8 cellular contexts compared by ENCODE assay signal in genomic region chr12:53097207-53097563, GRCh38. TPM values are rescaled to one million over a fixed set of nuclear protein-coding genes. Genes with fewer than 3 reads are reported as not detected.
DNase-seq lines count a peak whose midpoint lies in the region; ATAC-seq, FAIRE-seq and TF ChIP-seq lines count a peak whose summit lies in the region.

No MANE protein-coding gene starts in this region.

- no peak for TF ChIP-seq POLR2A in HepG2 (IDR thresholded peaks at IDR 0.05; ENCODE audit: insufficient read depth in 1 of 2, low read depth in 2 of 2, low read length in 2 of 2)
- no peak for TF ChIP-seq POLR2A in tibial nerve (IDR thresholded peaks at IDR 0.05)

- in situ Hi-C loops in mammary epithelial cell (cut with MboI; ENCODE audit: low sequenced_read_pairs in 2 of 2): no loop called here
- in situ Hi-C loops in HepG2 (cut with HindIII; ENCODE audit: extremely low pct_ligation_motif_present, low pct_unique_long_range_greater_than_20kb): no loop called here

- no peak overlapping the region for H3K9ac ChIP-seq in HUES64 (ENCODE audit: low read depth, low read length)
- H3K9ac ChIP-seq in mammary epithelial cell (ENCODE audit: insufficient read depth, low read length): peak overlapping the region; percentile 63
- H3K9ac ChIP-seq in HepG2 (ENCODE audit: insufficient read depth, low read depth, low read length): peak overlapping the region; percentile 40; the same call in 1 of the 2 replicates

- H3K4me1 ChIP-seq in HUES64 (ENCODE audit: insufficient read depth, low read length) (peaks cover 21% of the 10 kb centered on the region), mammary epithelial cell (ENCODE audit: insufficient read depth, low read length) (peaks cover 33% of the 10 kb centered on the region), HepG2 (ENCODE audit: insufficient read depth, low read length) (peaks cover 80% of the 10 kb centered on the region), tibial nerve (peaks cover 0 to 81% (median 29%) of the 10 kb centered on the region in 4 donors)

- no peaks in the 10 kb centered on the region for H3K9me3 ChIP-seq in HUES64 (ENCODE audit: insufficient read depth, low read depth, low read length)
- H3K9me3 ChIP-seq in mammary epithelial cell (replicated peaks; ENCODE audit: insufficient read depth, low read length): no peaks in the 10 kb centered on the region
- H3K9me3 ChIP-seq in HepG2 (ENCODE audit: low read length): no peaks in the 10 kb centered on the region
- no peaks in the 10 kb centered on the region for H3K9me3 ChIP-seq in tibial nerve

- dilution Hi-C loops in mammary epithelial cell (cut with HindIII; ENCODE audit: low sequenced_read_pairs): no loop called here

- no TSS peak for BruUV-seq in mammary epithelial cell (replicated peaks; lab: Mats Ljungman, UMichigan)
- no TSS peak for BruUV-seq in HepG2 (replicated peaks; lab: Mats Ljungman, UMichigan)

- no peak for FAIRE-seq in HepG2 (lab: Jason Lieb, UNC)

- H3K27me3 ChIP-seq in HUES64 (ENCODE audit: insufficient read depth, low read length) (peaks cover 42% of the 10 kb centered on the region), mammary epithelial cell (ENCODE audit: insufficient read depth, low read length) (no peaks in the 10 kb centered on the region), HepG2 (ENCODE audit: control insufficient read depth in 1 of 2, insufficient read depth in 2 of 2, low read length in 2 of 2) (peaks cover 0 to 10% of the 10 kb centered on the region in 2 experiments; a peak in 3 of 5 replicates), tibial nerve (no peaks in the 10 kb centered on the region)

- H3K36me3 ChIP-seq in HUES64 (ENCODE audit: insufficient read depth, low read length) (no peaks in the 10 kb centered on the region), mammary epithelial cell (ENCODE audit: insufficient read depth, low read length) (peaks cover 7% of the 10 kb centered on the region), HepG2 (replicated peaks in 1 of 2; ENCODE audit: control insufficient read depth in 1 of 2, insufficient read depth in 2 of 2, low read length in 2 of 2) (no peaks in the 10 kb centered on the region), tibial nerve (peaks cover 0 to 21% (median 0%) of the 10 kb centered on the region in 3 donors)

- TF ChIP-seq CTCF in AG10803 (conservative IDR thresholded peaks at IDR 0.05; ENCODE audit: low read length) (no peak), mammary epithelial cell (conservative IDR thresholded peaks at IDR 0.05 in 1 of 2, IDR thresholded peaks at IDR 0.05 in 1 of 2; ENCODE audit: extremely low read depth in 1 of 2, insufficient read depth in 1 of 2, low read depth in 1 of 2, low read length in 2 of 2) (no peak), HepG2 (CRISPR knock-in tag; IDR thresholded peaks at IDR 0.05) (no peak), tibial nerve (IDR thresholded peaks at IDR 0.05) (no peak)

- H4K20me1 ChIP-seq in mammary epithelial cell (ENCODE audit: insufficient read depth, low read length) (no peaks in the 10 kb centered on the region), HepG2 (ENCODE audit: insufficient read depth, low read length) (no peaks in the 10 kb centered on the region)

- intact Hi-C loops in mammary epithelial cell (cut with micrococcal nuclease): no loop called here
- intact Hi-C loops in HepG2 (cut with micrococcal nuclease; ENCODE audit: unreplicated experiment): no loop called here

- WGBS in HUES64: 0% methylated on average over 9 of the region's 9 CpGs
- WGBS in mammary epithelial cell (ENCODE audit: low coverage, missing lambda C conversion rate): 4% methylated on average over 9 of the region's 9 CpGs
- 2% methylated on average over 9 of the region's 9 CpGs for WGBS in HepG2 (ENCODE audit: low lambda C conversion rate)
- WGBS in tibial nerve, 2 donors: 0 to 2% methylated on average over 9 of the region's 9 CpGs

- H3K4me2 ChIP-seq in mammary epithelial cell (ENCODE audit: insufficient read depth, low read depth, low read length) (peak overlapping the region; percentile 99), HepG2 (ENCODE audit: low read depth, low read length) (peak overlapping the region; percentile 94)

- H3K27ac ChIP-seq in HUES64 (ENCODE audit: low read depth, low read length) (no peak overlapping the region), mammary epithelial cell (ENCODE audit: insufficient read depth, low read depth, low read length) (peak overlapping the region; percentile 66), HepG2 (ENCODE audit: extremely low read length, insufficient read depth, low read length) (no peak overlapping the region), tibial nerve (peak overlapping the region; percentile 49 to 94 (median 87))

- DNase-seq in AG10803 (ENCODE audit: low read depth) (peak; percentile 40), mammary epithelial cell (peak; percentile 20), HepG2 (ENCODE audit: low spot score) (no peak), tibial nerve (ENCODE audit: low spot score in 2 of 2) (no peak), RPMI8226 (no peak)

- TF ChIP-seq RAD21 in HepG2 (CRISPR knock-in tag; IDR thresholded peaks at IDR 0.05): no peak

- H3K4me3 ChIP-seq in AG10803 (ENCODE audit: low read length) (peak overlapping the region; percentile 64), HUES64 (ENCODE audit: low read length) (peak overlapping the region; percentile 76), mammary epithelial cell (replicated peaks in 1 of 3; ENCODE audit: insufficient read depth in 1 of 3, low read depth in 2 of 3, low read length in 3 of 3) (peak overlapping the region; percentile 61 to 83 (median 79)), HepG2 (replicated peaks in 1 of 3; ENCODE audit: insufficient read depth in 1 of 3, low read depth in 2 of 3, low read length in 3 of 3) (peak overlapping the region; percentile 56 to 90 (median 78)), tibial nerve (peak overlapping the region; percentile 43 to 85 (median 57))

- ATAC-seq in HepG2: no peak
- no peak for ATAC-seq in HG02938 (IDR thresholded peaks at IDR 0.05; ENCODE audit: unreplicated experiment)
- ATAC-seq in GM21423 (IDR thresholded peaks at IDR 0.05; ENCODE audit: unreplicated experiment): no peak

- peak overlapping the region; percentile 93 for H2AFZ ChIP-seq in mammary epithelial cell (ENCODE audit: low read depth, low read length)
- no peak overlapping the region for H2AFZ ChIP-seq in HepG2 (ENCODE audit: low read length)

- TF ChIP-seq EP300 in HepG2 (IDR thresholded peaks at IDR 0.05; ENCODE audit: low read depth in 2 of 2, low read length in 2 of 2) (no peak), HepG2 (CRISPR knock-in tag; IDR thresholded peaks at IDR 0.05; ENCODE audit: borderline replicate concordance) (no peak), tibial nerve (IDR thresholded peaks at IDR 0.05) (no peak)

- H3K79me2 ChIP-seq in mammary epithelial cell (ENCODE audit: insufficient read depth, low read length) (no peaks in the 10 kb centered on the region), HepG2 (ENCODE audit: insufficient read depth, low read length) (no peaks in the 10 kb centered on the region)

- CTCF ChIA-PET in mammary epithelial cell (lab: Charles Lee; ENCODE audit: low non-redundant PET): interaction anchor here (0.6 to 0.7 kb wide), 2 partner anchors 42 to 43 kb away, joined by 4 to 5 read pairs; no protein-coding TSS in a partner anchor
- CTCF ChIA-PET in HepG2 (lab: Yijun Ruan, JAX; ENCODE audit: low intra/inter-chr PET ratio, low total read pairs): no interaction called here

- POLR2A ChIA-PET in HepG2 (lab: Yijun Ruan, JAX): interaction anchor here (0.7 to 3.6 kb wide), 3 partner anchors 12 to 48 kb away, joined by 3 to 42 read pairs (median 3); partner anchors contain the start of gene SPRYD3

RNA-seq across cellular contexts. Expression of gene IGFBP6, which starts 0.3 kb away (rescaled TPM):
- 4.9 TPM for polyA plus RNA-seq in HUES64 (2013, experiment 1 of 2)
- 4.7 TPM for polyA plus RNA-seq in HUES64 (2013, experiment 2 of 2)
- 100 to 1,000 TPM in 1 of 2 donors, 10 to 100 TPM in 1; 47.7 to 125 TPM for total RNA-seq in mammary epithelial cell
- polyA plus RNA-seq in mammary epithelial cell: 291 TPM
- 208 TPM for polyA minus RNA-seq in mammary epithelial cell
- total RNA-seq in HepG2 (2016; rRNA removed; fragmentation: Illumina TruSeq; extraction: Trizol): 2.1 and 3.9 TPM in 2 replicates
- total RNA-seq in HepG2 (2016; cell fraction: cytosol; rRNA removed; fragmentation: Illumina TruSeq; extraction: Trizol; ENCODE audit: low read depth): 5.3 and 5.9 TPM in 2 replicates
- total RNA-seq in HepG2 (2016; cell fraction: insoluble cytoplasmic fraction; rRNA removed; fragmentation: Illumina TruSeq; extraction: Trizol): 2.5 and 4.7 TPM in 2 replicates
- 3.3 and 3.5 TPM in 2 replicates for total RNA-seq in HepG2 (2016; cell fraction: membrane; rRNA removed; fragmentation: Illumina TruSeq; extraction: Trizol)
- total RNA-seq in HepG2 (2016; cell fraction: nucleus; rRNA removed; fragmentation: Illumina TruSeq; extraction: Trizol): 1.9 and 3.2 TPM in 2 replicates
- polyA plus RNA-seq in HepG2 (2011; rRNA removed): 22.6 and 25.2 TPM in 2 replicates
- polyA plus RNA-seq in HepG2 (2011; cell fraction: cytosol; rRNA removed): 19.0 and 41.0 TPM in 2 replicates
- 8.4 and 9.6 TPM in 2 replicates for polyA plus RNA-seq in HepG2 (2011; cell fraction: nucleus; rRNA removed)
- polyA plus RNA-seq in HepG2 (2012): 3.4 and 4.6 TPM in 2 replicates
- polyA plus RNA-seq in HepG2 (2016; cell fraction: cytosol; fragmentation: Illumina TruSeq; extraction: Trizol; ENCODE audit: low read depth): 4.2 and 5.7 TPM in 2 replicates
- 2.0 and 2.4 TPM in 2 replicates for polyA plus RNA-seq in HepG2 (2016; cell fraction: insoluble cytoplasmic fraction; fragmentation: Illumina TruSeq; extraction: Trizol; ENCODE audit: low read depth)
- polyA plus RNA-seq in HepG2 (2016; cell fraction: membrane; fragmentation: Illumina TruSeq; extraction: Trizol; ENCODE audit: low read depth): 3.2 and 3.8 TPM in 2 replicates
- 5.4 and 7.5 TPM in 2 replicates for polyA plus RNA-seq in HepG2 (2016; cell fraction: nucleus; fragmentation: Illumina TruSeq; extraction: Trizol; ENCODE audit: insufficient read depth, low read depth)
- polyA minus RNA-seq in HepG2 (2011; rRNA and poly(A)+ RNA removed; ENCODE audit: low replicate concordance): 9.0 and 27.1 TPM in 2 replicates
- 8.7 and 9.5 TPM in 2 replicates for polyA minus RNA-seq in HepG2 (2011; cell fraction: cytosol; rRNA and poly(A)+ RNA removed)
- polyA minus RNA-seq in HepG2 (2011; cell fraction: nucleus; rRNA and poly(A)+ RNA removed): 0.77 and 1.6 TPM in 2 replicates
- 1,000 to 10,000 TPM; 1,043 to 8,473 (median 5,787) TPM for total RNA-seq in tibial nerve

RNA-seq across cellular contexts. Expression of gene SOAT2, which starts 6.1 kb away (rescaled TPM):
- not detected for polyA plus RNA-seq in HUES64 (2013, experiment 1 of 2)
- polyA plus RNA-seq in HUES64 (2013, experiment 2 of 2): not detected
- total RNA-seq in mammary epithelial cell (under 1 TPM in 1 of 2 donors, not detected in 1; 0.16 TPM), HepG2 (2016; rRNA removed; fragmentation: Illumina TruSeq; extraction: Trizol) (6.1 and 14.9 TPM in 2 replicates), tibial nerve (1 to 10 TPM in 1 of 4 donors, under 1 TPM in 3; 0.30 to 2.9 (median 0.72) TPM)
- polyA plus RNA-seq in mammary epithelial cell (0.29 TPM), HepG2 (2011; rRNA removed) (108 and 131 TPM in 2 replicates)
- not detected for polyA minus RNA-seq in mammary epithelial cell
- 1.3 and 1.6 TPM in 2 replicates for total RNA-seq in HepG2 (2016; cell fraction: cytosol; rRNA removed; fragmentation: Illumina TruSeq; extraction: Trizol; ENCODE audit: low read depth)
- total RNA-seq in HepG2 (2016; cell fraction: insoluble cytoplasmic fraction; rRNA removed; fragmentation: Illumina TruSeq; extraction: Trizol): 5.1 and 14.3 TPM in 2 replicates
- 3.9 and 5.2 TPM in 2 replicates for total RNA-seq in HepG2 (2016; cell fraction: membrane; rRNA removed; fragmentation: Illumina TruSeq; extraction: Trizol)
- 20.7 and 23.6 TPM in 2 replicates for total RNA-seq in HepG2 (2016; cell fraction: nucleus; rRNA removed; fragmentation: Illumina TruSeq; extraction: Trizol)
- polyA plus RNA-seq in HepG2 (2011; cell fraction: cytosol; rRNA removed): 102 and 125 TPM in 2 replicates
- 476 and 502 TPM in 2 replicates for polyA plus RNA-seq in HepG2 (2011; cell fraction: nucleus; rRNA removed)
- polyA plus RNA-seq in HepG2 (2012): 40.7 and 74.1 TPM in 2 replicates
- 2.1 and 3.1 TPM in 2 replicates for polyA plus RNA-seq in HepG2 (2016; cell fraction: cytosol; fragmentation: Illumina TruSeq; extraction: Trizol; ENCODE audit: low read depth)
- polyA plus RNA-seq in HepG2 (2016; cell fraction: insoluble cytoplasmic fraction; fragmentation: Illumina TruSeq; extraction: Trizol; ENCODE audit: low read depth): 8.4 and 8.5 TPM in 2 replicates
- polyA plus RNA-seq in HepG2 (2016; cell fraction: membrane; fragmentation: Illumina TruSeq; extraction: Trizol; ENCODE audit: low read depth): 3.3 and 4.5 TPM in 2 replicates
- polyA plus RNA-seq in HepG2 (2016; cell fraction: nucleus; fragmentation: Illumina TruSeq; extraction: Trizol; ENCODE audit: insufficient read depth, low read depth): 40.5 and 42.0 TPM in 2 replicates
- 0.16 and 255 TPM in 2 replicates for polyA minus RNA-seq in HepG2 (2011; rRNA and poly(A)+ RNA removed; ENCODE audit: low replicate concordance)
- polyA minus RNA-seq in HepG2 (2011; cell fraction: cytosol; rRNA and poly(A)+ RNA removed): 39.8 and 42.8 TPM in 2 replicates
- 79.3 and 125 TPM in 2 replicates for polyA minus RNA-seq in HepG2 (2011; cell fraction: nucleus; rRNA and poly(A)+ RNA removed)

RNA-seq across cellular contexts. Expression of gene SPRYD3, which starts 18.0 kb away (rescaled TPM):
- polyA plus RNA-seq in HUES64 (2013, experiment 1 of 2): 3.9 TPM
- 4.8 TPM for polyA plus RNA-seq in HUES64 (2013, experiment 2 of 2)
- total RNA-seq in mammary epithelial cell (10 to 100 TPM; 30.0 to 39.4 TPM), HepG2 (2016; rRNA removed; fragmentation: Illumina TruSeq; extraction: Trizol) (9.0 and 9.2 TPM in 2 replicates), tibial nerve (10 to 100 TPM; 51.8 to 57.0 (median 54.3) TPM)
- polyA plus RNA-seq in mammary epithelial cell (28.0 TPM), HepG2 (2011; rRNA removed) (9.2 and 10.7 TPM in 2 replicates)
- polyA minus RNA-seq in mammary epithelial cell: 85.5 TPM
- total RNA-seq in HepG2 (2016; cell fraction: cytosol; rRNA removed; fragmentation: Illumina TruSeq; extraction: Trizol; ENCODE audit: low read depth): 0.79 and 1.3 TPM in 2 replicates
- total RNA-seq in HepG2 (2016; cell fraction: insoluble cytoplasmic fraction; rRNA removed; fragmentation: Illumina TruSeq; extraction: Trizol): 7.9 and 8.6 TPM in 2 replicates
- 2.8 and 3.1 TPM in 2 replicates for total RNA-seq in HepG2 (2016; cell fraction: membrane; rRNA removed; fragmentation: Illumina TruSeq; extraction: Trizol)
- 5.1 and 5.3 TPM in 2 replicates for total RNA-seq in HepG2 (2016; cell fraction: nucleus; rRNA removed; fragmentation: Illumina TruSeq; extraction: Trizol)
- polyA plus RNA-seq in HepG2 (2011; cell fraction: cytosol; rRNA removed): 11.7 and 12.2 TPM in 2 replicates
- polyA plus RNA-seq in HepG2 (2011; cell fraction: nucleus; rRNA removed): 12.1 and 12.6 TPM in 2 replicates
- polyA plus RNA-seq in HepG2 (2012): 6.0 and 9.7 TPM in 2 replicates
- polyA plus RNA-seq in HepG2 (2016; cell fraction: cytosol; fragmentation: Illumina TruSeq; extraction: Trizol; ENCODE audit: low read depth): 0.86 and 1.1 TPM in 2 replicates
- polyA plus RNA-seq in HepG2 (2016; cell fraction: insoluble cytoplasmic fraction; fragmentation: Illumina TruSeq; extraction: Trizol; ENCODE audit: low read depth): 11.6 and 12.5 TPM in 2 replicates
- 2.0 and 3.3 TPM in 2 replicates for polyA plus RNA-seq in HepG2 (2016; cell fraction: membrane; fragmentation: Illumina TruSeq; extraction: Trizol; ENCODE audit: low read depth)
- polyA plus RNA-seq in HepG2 (2016; cell fraction: nucleus; fragmentation: Illumina TruSeq; extraction: Trizol; ENCODE audit: insufficient read depth, low read depth): 7.6 and 8.3 TPM in 2 replicates
- polyA minus RNA-seq in HepG2 (2011; rRNA and poly(A)+ RNA removed; ENCODE audit: low replicate concordance): 27.5 and 69.5 TPM in 2 replicates
- 8.3 and 10.6 TPM in 2 replicates for polyA minus RNA-seq in HepG2 (2011; cell fraction: cytosol; rRNA and poly(A)+ RNA removed)
- 9.5 and 12.8 TPM in 2 replicates for polyA minus RNA-seq in HepG2 (2011; cell fraction: nucleus; rRNA and poly(A)+ RNA removed)

RNA-seq across cellular contexts. Expression of gene TNS2, which starts 47.3 kb away (rescaled TPM):
- 4.4 TPM for polyA plus RNA-seq in HUES64 (2013, experiment 1 of 2)
- 9.8 TPM for polyA plus RNA-seq in HUES64 (2013, experiment 2 of 2)
- total RNA-seq in mammary epithelial cell (1 to 10 TPM; 3.7 to 4.2 TPM), HepG2 (2016; rRNA removed; fragmentation: Illumina TruSeq; extraction: Trizol) (3.2 and 8.9 TPM in 2 replicates), tibial nerve (100 to 1,000 TPM; 411 to 653 (median 546) TPM)
- polyA plus RNA-seq in mammary epithelial cell (6.6 TPM), HepG2 (2011; rRNA removed) (18.0 and 20.4 TPM in 2 replicates)
- polyA minus RNA-seq in mammary epithelial cell: 16.7 TPM
- total RNA-seq in HepG2 (2016; cell fraction: cytosol; rRNA removed; fragmentation: Illumina TruSeq; extraction: Trizol; ENCODE audit: low read depth): 3.1 and 5.0 TPM in 2 replicates
- 2.8 and 9.5 TPM in 2 replicates for total RNA-seq in HepG2 (2016; cell fraction: insoluble cytoplasmic fraction; rRNA removed; fragmentation: Illumina TruSeq; extraction: Trizol)
- 3.1 and 3.8 TPM in 2 replicates for total RNA-seq in HepG2 (2016; cell fraction: membrane; rRNA removed; fragmentation: Illumina TruSeq; extraction: Trizol)
- total RNA-seq in HepG2 (2016; cell fraction: nucleus; rRNA removed; fragmentation: Illumina TruSeq; extraction: Trizol): 13.3 and 14.8 TPM in 2 replicates
- 3.9 and 6.8 TPM in 2 replicates for polyA plus RNA-seq in HepG2 (2011; cell fraction: cytosol; rRNA removed)
- 181 and 258 TPM in 2 replicates for polyA plus RNA-seq in HepG2 (2011; cell fraction: nucleus; rRNA removed)
- 13.0 and 15.3 TPM in 2 replicates for polyA plus RNA-seq in HepG2 (2012)
- 0.96 and 1.4 TPM in 2 replicates for polyA plus RNA-seq in HepG2 (2016; cell fraction: cytosol; fragmentation: Illumina TruSeq; extraction: Trizol; ENCODE audit: low read depth)
- polyA plus RNA-seq in HepG2 (2016; cell fraction: insoluble cytoplasmic fraction; fragmentation: Illumina TruSeq; extraction: Trizol; ENCODE audit: low read depth): 5.7 and 8.2 TPM in 2 replicates
- 2.0 and 4.2 TPM in 2 replicates for polyA plus RNA-seq in HepG2 (2016; cell fraction: membrane; fragmentation: Illumina TruSeq; extraction: Trizol; ENCODE audit: low read depth)
- polyA plus RNA-seq in HepG2 (2016; cell fraction: nucleus; fragmentation: Illumina TruSeq; extraction: Trizol; ENCODE audit: insufficient read depth, low read depth): 34.1 and 49.0 TPM in 2 replicates
- polyA minus RNA-seq in HepG2 (2011; rRNA and poly(A)+ RNA removed; ENCODE audit: low replicate concordance): 34.0 and 38.3 TPM in 2 replicates
- polyA minus RNA-seq in HepG2 (2011; cell fraction: cytosol; rRNA and poly(A)+ RNA removed): 9.9 and 10.3 TPM in 2 replicates
- polyA minus RNA-seq in HepG2 (2011; cell fraction: nucleus; rRNA and poly(A)+ RNA removed): 63.8 and 80.3 TPM in 2 replicates

Comparison
In these comparisons a context has a peak if more than half of its experiments do, and no peak if none do; other contexts are left out.
1. DNase-seq: peak in AG10803 (single experiment) and mammary epithelial cell (single experiment); none in HepG2 (single experiment), tibial nerve (0 of 2) and RPMI8226 (single experiment).
2. H3K27ac ChIP-seq: peak in mammary epithelial cell (single experiment) and tibial nerve (4 of 4); none in HUES64 (single experiment) and HepG2 (single experiment).
3. RNA of gene IGFBP6, which starts 0.3 kb away (total RNA-seq): 1,043 to 8,473 TPM in tibial nerve and 47.7 to 125 TPM in mammary epithelial cell; 1.9 to 5.9 TPM in HepG2; every median in the first group is over 4 times any median in the second.
4. Peak in every context shown above with its lines, with median percentiles within 50 percentile points of each other: H3K4me3 ChIP-seq.